9 cellular contexts compared by ENCODE assay signal in the genomic region with DNA sequence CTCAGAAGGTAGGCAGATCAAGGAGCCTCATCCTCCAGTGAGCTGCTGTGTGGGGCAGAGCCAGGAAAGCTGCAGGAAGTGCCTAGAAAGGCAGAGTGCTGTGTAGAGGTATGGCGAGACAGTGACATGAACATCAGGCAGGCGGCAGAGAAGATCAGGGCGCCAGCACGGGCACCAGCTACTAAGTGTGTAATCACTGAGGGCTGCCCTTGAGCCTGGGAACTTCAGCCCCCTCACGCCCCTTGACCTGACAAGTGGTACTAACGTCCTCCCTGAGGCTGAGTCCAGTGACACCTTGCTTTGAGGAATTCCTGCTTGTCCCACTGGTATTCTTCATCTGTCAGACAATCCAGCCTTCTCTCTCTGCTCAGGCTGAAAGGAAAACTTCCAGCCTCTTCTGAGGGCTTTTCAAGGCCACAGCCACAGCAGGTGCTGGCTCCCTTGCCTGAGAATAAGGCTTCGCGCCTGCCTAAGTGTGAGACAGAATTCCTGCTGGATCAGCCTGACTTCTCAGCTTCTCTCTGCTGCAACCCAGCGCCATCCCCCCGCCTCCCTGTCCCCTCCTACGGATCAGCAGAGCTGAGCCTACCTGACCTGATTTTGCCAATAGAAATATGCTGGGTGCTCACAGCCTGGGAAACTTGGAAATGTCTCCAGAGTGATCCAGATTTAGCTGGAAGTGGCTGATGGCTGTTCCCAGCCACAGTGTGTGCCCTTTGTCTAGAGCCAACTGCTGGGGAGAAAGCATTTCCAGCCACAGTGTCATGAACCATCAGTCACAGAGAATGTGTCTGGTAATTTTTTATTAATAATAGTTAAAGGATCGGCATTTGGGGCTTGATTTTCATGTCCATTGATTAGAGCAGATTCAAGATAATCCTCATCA.
DNase-seq lines count a peak whose midpoint lies in the region; ATAC-seq and TF ChIP-seq lines count a peak whose summit lies in the region.
"Had no signal": no experiment of that assay in that cellular context is flagged by ENCODE, and none has a peak within 500 bp of the region (broad histone marks: within the 10 kb centered on the region; RNA-seq: fewer than 3 reads in every experiment).

No MANE protein-coding gene starts in this region.

- H3K9me3 Mint-ChIP-seq in activated naive CD8-positive, alpha-beta T cell treated with anti-CD3 and anti-CD28 coated beads, Interleukin-2, amount 50 U/mL, for 24 hours: no peaks in the 10 kb centered on the region

- no peaks in the 10 kb centered on the region for H3K36me3 Mint-ChIP-seq in activated naive CD8-positive, alpha-beta T cell treated with anti-CD3 and anti-CD28 coated beads, Interleukin-2, amount 50 U/mL, for 24 hours (ENCODE audit: low read depth)

- TF ChIP-seq CTCF in HEK293 (tag by site-specific recombination; IDR thresholded peaks at IDR 0.05) (no peak), spleen (IDR thresholded peaks at IDR 0.05 in 8 of 11, conservative IDR thresholded peaks at IDR 0.05 in 3 of 11) (no peak)

- peak overlapping the region; percentile 91 for H3K27ac Mint-ChIP-seq in activated naive CD8-positive, alpha-beta T cell treated with anti-CD3 and anti-CD28 coated beads, Interleukin-2, amount 50 U/mL, for 24 hours

- no peak for ATAC-seq in activated naive CD8-positive, alpha-beta T cell treated with anti-CD3 and anti-CD28 coated beads, Interleukin-2, amount 50 U/mL, for 24 hours
- ATAC-seq in left lobe of liver (no peak), GM18858 (IDR thresholded peaks at IDR 0.05; ENCODE audit: unreplicated experiment) (no peak)

- H3K27me3 ChIP-seq in spleen (replicated peaks in 1 of 7): no peaks in the 10 kb centered on the region
- no peaks in the 10 kb centered on the region for H3K27me3 ChIP-seq in MG63

- POLR2A ChIA-PET in HEK293 (lab: Yijun Ruan, JAX): interaction anchor here (0.5 kb wide), 1 partner anchor 127 kb away, joined by 9 read pairs; no protein-coding TSS in a partner anchor

- CTCF ChIA-PET in HEK293 (lab: Yijun Ruan, JAX): interaction anchor here (0.6 kb wide), 1 partner anchor 380 kb away, joined by 5 read pairs; no protein-coding TSS in a partner anchor

- no peaks in the 10 kb centered on the region for H3K27me3 Mint-ChIP-seq in activated naive CD8-positive, alpha-beta T cell treated with anti-CD3 and anti-CD28 coated beads, Interleukin-2, amount 50 U/mL, for 24 hours

- H3K4me3 ChIP-seq in HEK293 (ENCODE audit: low read depth, low read length) (no peak overlapping the region), spleen (no peak overlapping the region), MG63 (no peak overlapping the region)

- H3K4me1 ChIP-seq in HEK293 (ENCODE audit: control insufficient read depth, insufficient read depth, low read length) (no peaks in the 10 kb centered on the region), spleen (peaks cover 8 to 44% (median 26%) of the 10 kb centered on the region in 6 donors)

- DNase-seq in activated naive CD8-positive, alpha-beta T cell treated with anti-CD3 and anti-CD28 coated beads, Interleukin-2, amount 50 U/mL, for 24 hours: no peak
- DNase-seq in left lobe of liver (ENCODE audit: low spot score): peak; percentile 39
- DNase-seq in spleen: peak; percentile 58
- no peak for DNase-seq in MG63
- no peak for DNase-seq in NCI-H2029 (lab: John Stamatoyannopoulos, UW)
- DNase-seq in SKM-1 treated with dmso at 0.1 percent for 144 hours (lab: John Stamatoyannopoulos, UW; ENCODE audit: unreplicated experiment): no peak
- DNase-seq: GOT3 had no signal

- H3K4me3 Mint-ChIP-seq in activated naive CD8-positive, alpha-beta T cell treated with anti-CD3 and anti-CD28 coated beads, Interleukin-2, amount 50 U/mL, for 24 hours: no peak overlapping the region

- H3K9me3 ChIP-seq in HEK293 (ENCODE audit: control insufficient read depth, insufficient read depth, low read depth, low read length): no peaks in the 10 kb centered on the region
- H3K9me3 ChIP-seq in spleen: no peaks in the 10 kb centered on the region
- no peaks in the 10 kb centered on the region for H3K9me3 ChIP-seq in MG63

- TF ChIP-seq POLR2A in spleen (IDR thresholded peaks at IDR 0.05): no peak

- H3K4me1 Mint-ChIP-seq in activated naive CD8-positive, alpha-beta T cell treated with anti-CD3 and anti-CD28 coated beads, Interleukin-2, amount 50 U/mL, for 24 hours: peaks cover 88% of the 10 kb centered on the region

- 87 to 96% (median 92%) methylated on average over 12 of the region's 12 CpGs for WGBS in spleen, 5 donors

- H3K27ac ChIP-seq in HEK293 (ENCODE audit: extremely low read depth, low read depth, low read length) (no peak overlapping the region), spleen (peak overlapping the region in 3 of 8 donors; percentile 32 to 40 (median 39))

- intact Hi-C loops in spleen (cut with DNase I; ENCODE audit: low total_unique reads): no loop called here

- H3K36me3 ChIP-seq in HEK293 (ENCODE audit: control insufficient read depth in 2 of 2, insufficient read depth in 1 of 2, low read length in 2 of 2) (no peaks in the 10 kb centered on the region), spleen (no peaks in the 10 kb centered on the region), MG63 (peaks cover 3% of the 10 kb centered on the region)

TF ChIP-seq in HEK293, 187 proteins besides CTCF, POLR2A, EP300 and RAD21:
- TF ChIP-seq ZFHX2 (tag by site-specific recombination; conservative IDR thresholded peaks at IDR 0.05) (peak; percentile 53), EGR2 (tag by site-specific recombination; IDR thresholded peaks at IDR 0.05; ENCODE audit: low read depth) (peak; percentile 44; the same call in 1 of the 2 replicates), ZIC2 (tag by site-specific recombination; IDR thresholded peaks at IDR 0.05) (peak; percentile 33; the same call in 1 of the 2 replicates), BCL11B (tag by site-specific recombination; IDR thresholded peaks at IDR 0.05; ENCODE audit: low read depth) (no peak)

Comparison
In these comparisons a context has a peak if more than half of its experiments do, and no peak if none do; other contexts are left out.
1. DNase-seq: peak in left lobe of liver (single experiment) and spleen (single experiment); none in activated naive CD8-positive, alpha-beta T cell treated with anti-CD3 and anti-CD28 coated beads, Interleukin-2, amount 50 U/mL, for 24 hours (single experiment), MG63 (single experiment), NCI-H2029 (single experiment) and SKM-1 treated with dmso at 0.1 percent for 144 hours (single experiment).